In genomic region chr4:184385705-184386141, GRCh38 we compare ENCODE assay signal across 9 cellular contexts.
DNase-seq lines count a peak whose midpoint lies in the region; ATAC-seq and TF ChIP-seq lines count a peak whose summit lies in the region.
"Had no signal": no experiment of that assay in that cellular context is flagged by ENCODE, and none has a peak within 500 bp of the region (broad histone marks: within the 10 kb centered on the region; RNA-seq: fewer than 3 reads in every experiment).

No MANE protein-coding gene starts in this region.

- H3K4me3 Mint-ChIP-seq in Calu3 (ENCODE audit: low read depth, unreplicated experiment) = peak overlapping the region; percentile 45
- no peak overlapping the region for H3K4me3 Mint-ChIP-seq in neural progenitor cell

- TF ChIP-seq POLR2A in esophagus muscularis mucosa (IDR thresholded peaks at IDR 0.05; ENCODE audit: low read depth) = no peak

- H3K4me1 Mint-ChIP-seq in Calu3 (ENCODE audit: low read depth, unreplicated experiment) = peaks cover 49% of the 10 kb centered on the region
- H3K4me1 Mint-ChIP-seq in neural progenitor cell = peaks cover 66% of the 10 kb centered on the region

- H3K27me3 ChIP-seq in esophagus muscularis mucosa = no peaks in the 10 kb centered on the region
- H3K27me3 ChIP-seq in neural progenitor cell = no peaks in the 10 kb centered on the region

- TF ChIP-seq CTCF in Calu3 (IDR thresholded peaks at IDR 0.05; ENCODE audit: unreplicated experiment) = no peak
- no peak for TF ChIP-seq CTCF in esophagus muscularis mucosa (IDR thresholded peaks at IDR 0.05)
- TF ChIP-seq CTCF in neural progenitor cell (IDR thresholded peaks at IDR 0.05) = no peak

- peaks cover 20% of the 10 kb centered on the region for H3F3A ChIP-seq in neural progenitor cell (ENCODE audit: low read depth)

- no peak for ATAC-seq in HG02938 (IDR thresholded peaks at IDR 0.05; ENCODE audit: unreplicated experiment)

- WGBS in esophagus muscularis mucosa = 42% methylated on average over 6 of the region's 6 CpGs

- peaks cover 18% of the 10 kb centered on the region for H4K20me1 ChIP-seq in neural progenitor cell (ENCODE audit: low read depth)

- no peaks in the 10 kb centered on the region for H3K79me2 ChIP-seq in neural progenitor cell (ENCODE audit: low read depth)

- intact Hi-C loops in Calu3 (cut with micrococcal nuclease; ENCODE audit: unreplicated experiment) = loop anchor here (1.0 to 10.0 kb wide), 2 partner anchors 98 to 149 kb away; no protein-coding TSS in a partner anchor
- intact Hi-C loops in esophagus muscularis mucosa (cut with DNase I) = no loop called here

- H3K9me3 ChIP-seq in esophagus muscularis mucosa (no peaks in the 10 kb centered on the region), neural progenitor cell (ENCODE audit: low read depth) (no peaks in the 10 kb centered on the region)

- DNase-seq in Calu3 (peak; percentile 72), OCI-M1 (lab: John Stamatoyannopoulos, UW) (peak; percentile 53), esophagus muscularis mucosa (ENCODE audit: extremely low spot score) (no peak), neural progenitor cell (ENCODE audit: low spot score) (no peak), NCI-H2227 (lab: John Stamatoyannopoulos, UW; ENCODE audit: unreplicated experiment) (no peak), GF-D8 (lab: John Stamatoyannopoulos, UW) (no peak), NCI-H187 treated with DMSO at 0.1 percent for 48 hours (lab: John Stamatoyannopoulos, UW) (no peak)
- DNase-seq: NCI-H2227 treated with DMSO at 0.1 percent for 48 hours had no signal

- BruUV-seq in Calu3 (replicated peaks; lab: Mats Ljungman, UMichigan) = no TSS peak

- H3K4me1 ChIP-seq in esophagus muscularis mucosa (peaks cover 40 to 63% (median 53%) of the 10 kb centered on the region in 4 donors), neural progenitor cell (peaks cover 58% of the 10 kb centered on the region)

- H3K36me3 Mint-ChIP-seq in Calu3 (ENCODE audit: insufficient read depth, unreplicated experiment) (peaks cover 54% of the 10 kb centered on the region), neural progenitor cell (peaks cover 30% of the 10 kb centered on the region)

- peak overlapping the region; percentile 17 for H3K4me2 ChIP-seq in neural progenitor cell

- no peak for TF ChIP-seq EP300 in esophagus muscularis mucosa (IDR thresholded peaks at IDR 0.05)

- peak overlapping the region; percentile 69 to 82 (median 78) for H3K27ac ChIP-seq in esophagus muscularis mucosa (replicated peaks in 1 of 4)
- no peak overlapping the region for H3K27ac ChIP-seq in neural progenitor cell

- H3K27ac Mint-ChIP-seq in Calu3 (ENCODE audit: unreplicated experiment) = peak overlapping the region; percentile 89
- no peak overlapping the region for H3K27ac Mint-ChIP-seq in neural progenitor cell

- H2AFZ ChIP-seq in neural progenitor cell (replicated peaks) = no peak overlapping the region

- H3K36me3 ChIP-seq in esophagus muscularis mucosa = peaks cover 8 to 44% (median 38%) of the 10 kb centered on the region in 4 donors
- H3K36me3 ChIP-seq in neural progenitor cell = no peaks in the 10 kb centered on the region

- H3K9ac ChIP-seq in neural progenitor cell = no peak overlapping the region

- H3K4me3 ChIP-seq in esophagus muscularis mucosa (no peak overlapping the region), neural progenitor cell (no peak overlapping the region)

- CTCF ChIA-PET in Calu3 (lab: Charles Lee) = interaction anchor here (0.7 to 0.8 kb wide), 2 partner anchors 55 to 151 kb away, joined by 3 read pairs; no protein-coding TSS in a partner anchor

- H3K27me3 Mint-ChIP-seq in Calu3 (ENCODE audit: unreplicated experiment) = no peaks in the 10 kb centered on the region
- H3K27me3 Mint-ChIP-seq in neural progenitor cell (ENCODE audit: insufficient read depth, low read depth) = peaks cover 2% of the 10 kb centered on the region

- H3K9me3 Mint-ChIP-seq in Calu3 (ENCODE audit: low read depth, unreplicated experiment) = no peaks in the 10 kb centered on the region
- H3K9me3 Mint-ChIP-seq in neural progenitor cell = no peaks in the 10 kb centered on the region

Comparison
In these comparisons a context has a peak if more than half of its experiments do, and no peak if none do; other contexts are left out.
1. DNase-seq: peak in Calu3 (single experiment) and OCI-M1 (single experiment); none in esophagus muscularis mucosa (single experiment), neural progenitor cell (single experiment), NCI-H2227 (single experiment), GF-D8 (single experiment) and NCI-H187 treated with DMSO at 0.1 percent for 48 hours (single experiment).